In the genomic region with DNA sequence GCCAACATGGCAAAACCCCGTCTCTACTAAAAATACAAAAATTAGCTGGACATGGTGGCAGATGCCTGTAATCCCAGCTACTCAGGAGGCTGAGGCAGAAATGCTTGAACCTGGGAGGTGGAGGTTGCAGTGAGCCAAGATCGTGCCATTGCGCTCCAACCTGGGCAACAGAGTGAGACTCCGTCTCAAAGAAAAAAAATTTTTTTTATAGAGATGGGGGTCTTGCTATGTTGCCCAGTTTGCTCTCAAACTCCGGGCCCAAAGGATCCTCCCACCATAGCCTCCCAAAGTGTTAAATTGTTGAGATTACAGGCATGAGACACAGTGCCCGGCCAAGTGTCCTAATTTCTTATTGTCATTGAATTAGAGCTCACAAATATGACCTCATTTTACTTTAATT, we compare ENCODE assay signal across 13 cellular contexts. TPM values are rescaled to one million over a fixed set of nuclear protein-coding genes. Genes with fewer than 3 reads are reported as not detected.
"Had no signal": no experiment of that assay in that cellular context is flagged by ENCODE, and none has a peak within 500 bp of the region (broad histone marks: within the 10 kb centered on the region; RNA-seq: fewer than 3 reads in every experiment).

No MANE protein-coding gene starts in this region.

RNA-seq across cellular contexts. Expression of a gene that starts 15.3 kb away (rescaled TPM):
- total RNA-seq: stomach, thoracic aorta, urinary bladder, vagina had no signal
- polyA plus RNA-seq: urinary bladder had no signal

RNA-seq across cellular contexts. Expression of a gene that starts 17.2 kb away (rescaled TPM):
- total RNA-seq: stomach, subcutaneous adipose tissue, suprapubic skin, thoracic aorta, thyroid gland, tibial nerve, transverse colon, upper lobe of left lung, upper lobe of right lung, ureter, urinary bladder, uterus had no signal

RNA-seq across cellular contexts. Expression of a gene that starts 21.1 kb away (rescaled TPM):
- total RNA-seq: thoracic aorta, tibial nerve, upper lobe of right lung had no signal
